8 cellular contexts compared by ENCODE assay signal in the genomic region with DNA sequence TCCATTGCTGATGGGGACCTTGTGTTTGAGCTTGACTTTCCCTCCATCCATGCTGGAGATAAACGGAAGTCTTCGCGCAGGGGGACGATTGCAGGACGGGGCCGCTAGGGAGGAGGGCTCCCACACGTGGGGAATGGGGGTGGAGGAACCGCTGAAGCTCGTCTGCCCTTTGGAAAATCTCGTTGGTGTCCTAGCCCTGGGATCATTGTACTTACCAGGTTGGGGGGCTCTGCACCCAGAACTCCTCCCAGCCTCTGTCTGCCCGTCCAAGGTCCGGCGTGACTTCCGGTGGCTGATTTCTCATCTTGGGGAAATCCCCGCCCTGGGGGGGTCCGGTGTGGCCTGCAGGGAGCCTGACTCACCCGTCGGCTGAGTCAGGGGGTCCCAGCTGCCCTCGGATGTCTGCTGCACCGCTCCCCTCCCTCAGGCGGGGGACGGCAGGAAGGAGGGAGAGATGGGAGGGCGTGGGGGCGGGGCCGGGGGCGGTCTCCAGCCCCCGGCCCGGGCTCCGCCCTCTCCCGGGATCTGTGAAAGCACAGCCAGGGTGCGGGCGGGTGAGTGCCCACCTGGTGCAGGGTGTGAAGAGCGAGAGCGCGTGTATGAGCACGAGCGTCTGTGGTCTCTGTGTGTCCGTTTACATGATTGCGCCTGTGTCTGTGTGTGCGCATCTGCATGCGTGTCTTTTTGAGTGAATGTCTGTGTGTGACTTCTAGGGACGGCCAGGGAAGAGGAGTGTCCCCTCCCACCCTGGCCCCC. TPM values are rescaled to one million over a fixed set of nuclear protein-coding genes. Genes with fewer than 3 reads are reported as not detected.
DNase-seq lines count a peak whose midpoint lies in the region; ATAC-seq and TF ChIP-seq lines count a peak whose summit lies in the region.

No MANE protein-coding gene starts in this region.

- POLR2A ChIA-PET in activated CD4-positive, alpha-beta T cell treated with anti-CD3 and anti-CD28 coated beads for 36 hours (lab: Charles Lee), result interaction anchor here (0.6 to 1.8 kb wide), 3 partner anchors 11 to 33 kb away, joined by 4 to 5 read pairs (median 4); no protein-coding TSS in a partner anchor

- H3K36me3 Mint-ChIP-seq in activated CD4-positive, alpha-beta T cell treated with anti-CD3 and anti-CD28 coated beads for 36 hours (ENCODE audit: low read depth), result peaks cover 29% of the 10 kb centered on the region
- H3K36me3 Mint-ChIP-seq in dendritic cell treated with granulocyte-macrophage colony-stimulating factor and Interleukin-4, amounts not matched to agents 40 ng/mL and 50 ng/mL, for 4 days (ENCODE audit: low read depth), result peaks cover 52% of the 10 kb centered on the region

- H3K4me3 ChIP-seq in BLaER1 treated with 17β-estradiol and CSF1 and Interleukin-3, amounts not matched to agents 10 nM and 100 nM, result peak overlapping the region; percentile 51 to 74 (median 62)
- no peak overlapping the region for H3K4me3 ChIP-seq in lung

- 0 to 1% methylated on average over 36 to 42 of the region's 42 CpGs for WGBS in lung, 2 donors

- TF ChIP-seq CTCF in GM20000 (IDR thresholded peaks at IDR 0.05; ENCODE audit: extremely low read depth, missing control alignments) (no peak), lung (IDR thresholded peaks at IDR 0.05; ENCODE audit: control extremely low read depth, extremely low read depth) (no peak)

- peaks cover 95 to 100% (median 97%) of the 10 kb centered on the region in 11 experiments for H4K20me1 ChIP-seq in BLaER1 treated with 17β-estradiol and CSF1 and Interleukin-3, amounts not matched to agents 10 nM and 100 nM

- H3K9me3 ChIP-seq in BLaER1 treated with 17β-estradiol and CSF1 and Interleukin-3, amounts not matched to agents 10 nM and 100 nM (replicated peaks in 1 of 11), result no peaks in the 10 kb centered on the region
- no peaks in the 10 kb centered on the region for H3K9me3 ChIP-seq in lung (ENCODE audit: control insufficient read depth in 2 of 2, insufficient read depth in 1 of 2, low read length in 1 of 2)

- peak overlapping the region; percentile 77 for H3K27ac Mint-ChIP-seq in activated CD4-positive, alpha-beta T cell treated with anti-CD3 and anti-CD28 coated beads for 36 hours
- peak overlapping the region; percentile 72 for H3K27ac Mint-ChIP-seq in dendritic cell treated with granulocyte-macrophage colony-stimulating factor and Interleukin-4, amounts not matched to agents 40 ng/mL and 50 ng/mL, for 4 days

- no peaks in the 10 kb centered on the region for H3K9me3 Mint-ChIP-seq in activated CD4-positive, alpha-beta T cell treated with anti-CD3 and anti-CD28 coated beads for 36 hours (ENCODE audit: low read depth)
- H3K9me3 Mint-ChIP-seq in dendritic cell treated with granulocyte-macrophage colony-stimulating factor and Interleukin-4, amounts not matched to agents 40 ng/mL and 50 ng/mL, for 4 days, result no peaks in the 10 kb centered on the region

- peak overlapping the region; percentile 58 to 81 (median 73); a peak in 21 of 22 replicates for H3K9ac ChIP-seq in BLaER1 treated with 17β-estradiol and CSF1 and Interleukin-3, amounts not matched to agents 10 nM and 100 nM

- H3K4me1 ChIP-seq in BLaER1 treated with 17β-estradiol and CSF1 and Interleukin-3, amounts not matched to agents 10 nM and 100 nM, result peaks cover 86 to 96% (median 92%) of the 10 kb centered on the region in 10 experiments
- peaks cover 0 to 7% of the 10 kb centered on the region in 2 donors for H3K4me1 ChIP-seq in lung (ENCODE audit: control insufficient read depth in 2 of 2, insufficient read depth in 2 of 2, low read length in 2 of 2)

- H3K27ac ChIP-seq in BLaER1 treated with 17β-estradiol and CSF1 and Interleukin-3, amounts not matched to agents 10 nM and 100 nM, result peak overlapping the region in 10 of 11 experiments; percentile 21 to 82 (median 74); a peak in 18 of 22 replicates
- H3K27ac ChIP-seq in lung (ENCODE audit: low read depth in 1 of 2, low read length in 1 of 2), result no peak overlapping the region

- H3K4me1 Mint-ChIP-seq in activated CD4-positive, alpha-beta T cell treated with anti-CD3 and anti-CD28 coated beads for 36 hours, result peaks cover 71% of the 10 kb centered on the region
- H3K4me1 Mint-ChIP-seq in dendritic cell treated with granulocyte-macrophage colony-stimulating factor and Interleukin-4, amounts not matched to agents 40 ng/mL and 50 ng/mL, for 4 days (ENCODE audit: low read depth), result peaks cover 83% of the 10 kb centered on the region

- H3K4me2 ChIP-seq in BLaER1 treated with 17β-estradiol and CSF1 and Interleukin-3, amounts not matched to agents 10 nM and 100 nM, result peak overlapping the region; percentile 95 to 100 (median 99)

- CTCF ChIA-PET in activated CD4-positive, alpha-beta T cell treated with anti-CD3 and anti-CD28 coated beads for 36 hours (lab: Charles Lee), result interaction anchor here (0.6 to 2.0 kb wide), 6 partner anchors 16 to 59 kb away, joined by 3 to 9 read pairs (median 3); no protein-coding TSS in a partner anchor

- no peaks in the 10 kb centered on the region for H3K27me3 Mint-ChIP-seq in activated CD4-positive, alpha-beta T cell treated with anti-CD3 and anti-CD28 coated beads for 36 hours
- no peaks in the 10 kb centered on the region for H3K27me3 Mint-ChIP-seq in dendritic cell treated with granulocyte-macrophage colony-stimulating factor and Interleukin-4, amounts not matched to agents 40 ng/mL and 50 ng/mL, for 4 days

- H3K36me3 ChIP-seq in BLaER1 treated with 17β-estradiol and CSF1 and Interleukin-3, amounts not matched to agents 10 nM and 100 nM, result peaks cover 14 to 43% (median 29%) of the 10 kb centered on the region in 11 experiments
- no peaks in the 10 kb centered on the region for H3K36me3 ChIP-seq in lung (ENCODE audit: control insufficient read depth in 2 of 2, insufficient read depth in 2 of 2, low read length in 2 of 2)

- ATAC-seq in activated CD4-positive, alpha-beta T cell treated with anti-CD3 and anti-CD28 coated beads for 36 hours, result peak; percentile 42
- peak; percentile 20 for ATAC-seq in lung (ENCODE audit: insufficient read depth, low FRiP score)
- no peak for ATAC-seq in HG03139 (IDR thresholded peaks at IDR 0.05; ENCODE audit: unreplicated experiment)

- DNase-seq in GM20000 (ENCODE audit: low spot score) (peak; percentile 73), NCI-H1105 treated with DMSO at 0.1 percent for 48 hours (lab: John Stamatoyannopoulos, UW) (peak; percentile 59), lung (ENCODE audit: low spot score) (peak; percentile 38)
- DNase-seq in activated CD4-positive, alpha-beta T cell treated with anti-CD3 and anti-CD28 coated beads for 36 hours, result peak; percentile 79
- DNase-seq in stimulated activated CD8-positive, alpha-beta memory T cell treated with anti-CD3 and anti-CD28 coated beads, Interleukin-15, amount 100 ng/mL, for 48 hours (ENCODE audit: low read depth in 2 of 2), result peak; percentile 76 to 82

- no peaks in the 10 kb centered on the region for H3K27me3 ChIP-seq in BLaER1 treated with 17β-estradiol and CSF1 and Interleukin-3, amounts not matched to agents 10 nM and 100 nM
- no peaks in the 10 kb centered on the region for H3K27me3 ChIP-seq in lung (ENCODE audit: control insufficient read depth, insufficient read depth)

- intact Hi-C loops in activated CD4-positive, alpha-beta T cell treated with anti-CD3 and anti-CD28 coated beads for 36 hours (cut with DNase I, micrococcal nuclease), result loop anchor here in 1 of 2 experiments (1.0 to 5.0 kb wide), 3 partner anchors 16 to 40 kb away; no protein-coding TSS in a partner anchor
- intact Hi-C loops in dendritic cell treated with granulocyte-macrophage colony-stimulating factor and Interleukin-4, amounts not matched to agents 40 ng/mL and 50 ng/mL, for 4 days (cut with micrococcal nuclease), result loop anchor here (5.0 kb wide), 2 partner anchors 35 to 60 kb away; a partner anchor contains a TSS

- peak overlapping the region; percentile 70 for H3K4me3 Mint-ChIP-seq in activated CD4-positive, alpha-beta T cell treated with anti-CD3 and anti-CD28 coated beads for 36 hours
- peak overlapping the region; percentile 83 for H3K4me3 Mint-ChIP-seq in dendritic cell treated with granulocyte-macrophage colony-stimulating factor and Interleukin-4, amounts not matched to agents 40 ng/mL and 50 ng/mL, for 4 days

RNA-seq across cellular contexts. Expression of a gene that starts 35.8 kb away (rescaled TPM):
- 100 to 1,000 TPM in 1 of 2 experiments, 10 to 100 TPM in 1; 96.4 to 114 TPM for total RNA-seq in activated CD4-positive, alpha-beta T cell treated with anti-CD3 and anti-CD28 coated beads for 36 hours
- 10 to 100 TPM; 17.0 to 26.6 TPM for total RNA-seq in lung
- polyA plus RNA-seq in lung, result 10 to 100 TPM in 1 of 2 donors, 1 to 10 TPM in 1; 7.8 to 29.6 TPM

Comparison
In these comparisons a context has a peak if more than half of its experiments do, and no peak if none do; other contexts are left out.
1. H3K27ac ChIP-seq: peak in BLaER1 treated with 17β-estradiol and CSF1 and Interleukin-3, amounts not matched to agents 10 nM and 100 nM (10 of 11); none in lung (0 of 2).
2. Peak in every context shown above with its lines, with median percentiles within 50 percentile points of each other: DNase-seq.